In the genomic region with DNA sequence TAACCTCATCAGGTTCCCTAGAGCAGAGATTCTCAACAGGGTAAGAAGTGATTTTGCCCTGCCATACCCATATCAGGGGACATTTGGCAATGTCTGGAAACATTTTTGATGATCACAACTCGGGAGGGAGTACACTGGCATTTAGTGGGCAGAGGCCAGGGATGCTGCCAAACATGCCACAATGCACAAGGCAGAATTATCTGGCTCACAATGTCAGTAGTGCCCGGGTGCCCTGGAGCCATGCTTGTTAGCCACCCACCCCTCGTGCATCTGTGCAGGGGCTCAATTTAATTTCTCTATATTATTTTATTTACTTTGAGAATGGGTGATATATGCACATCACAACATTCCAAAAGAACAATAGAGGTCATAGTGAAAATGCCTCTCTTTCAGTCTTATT, we compare ENCODE assay signal across 21 cellular contexts.
"Had no signal": no experiment of that assay in that cellular context is flagged by ENCODE, and none has a peak within 500 bp of the region (broad histone marks: within the 10 kb centered on the region; RNA-seq: fewer than 3 reads in every experiment).

No MANE protein-coding gene starts in this region.

- H3K9me3 ChIP-seq: SJSA1 had no signal

- H3K27ac ChIP-seq: SJSA1, SK-N-MC had no signal

- H3K36me3 ChIP-seq: SJSA1 had no signal

- DNase-seq: IMR-90, Karpas-422, KG1, MM.1S, NCI-H1092 treated with DMSO at 0.1 percent for 48 hours, NCI-H1436, NCI-H2029, NCI-H2081 treated with DMSO at 0.1 percent for 48 hours, NCI-H2171, NCI-H226, NCI-H446, NCI-H510A, NCI-H524 treated with DMSO at 0.1 percent for 48 hours, NCI-H69, NCI-H774, Right ventricle myocardium superior, RPMI8226, SIG-M5 had no signal

- H3K4me1 ChIP-seq: SJSA1 had no signal

- H3K4me3 ChIP-seq: SJSA1, SK-N-MC had no signal

- ATAC-seq: HepG2 had no signal

- H3K27me3 ChIP-seq: SJSA1 had no signal
